26 cellular contexts compared by ENCODE assay signal in the genomic region with DNA sequence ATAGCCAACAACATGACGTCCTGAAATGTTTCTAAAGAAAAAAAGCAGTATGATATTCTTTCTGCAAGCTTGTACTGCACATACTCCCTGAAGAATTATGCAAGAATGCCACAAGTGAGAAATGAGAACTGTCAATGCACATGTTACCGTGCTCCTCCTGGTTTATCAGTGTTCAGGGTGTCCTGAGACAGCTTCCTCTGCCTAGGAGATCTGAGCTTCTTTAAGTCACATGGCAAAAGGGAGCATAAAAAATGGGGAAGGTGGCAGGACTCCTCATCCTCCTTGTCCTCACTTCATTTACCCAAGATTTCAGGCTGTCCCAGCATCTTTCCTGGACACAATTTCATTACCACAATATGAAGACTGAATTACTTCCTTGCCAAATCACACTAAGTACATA.
"Had no signal": no experiment of that assay in that cellular context is flagged by ENCODE, and none has a peak within 500 bp of the region (broad histone marks: within the 10 kb centered on the region; RNA-seq: fewer than 3 reads in every experiment).

No MANE protein-coding gene starts in this region.

- H3K4me3 ChIP-seq: left ventricle myocardium inferior, lower lobe of right lung, prostate gland, right atrium auricular region, smooth muscle cell, suprapubic skin, transverse colon, upper lobe of right lung, vagina had no signal

- DNase-seq: dermis blood vessel endothelial cell; effector memory CD4-positive, alpha-beta T cell; hypothalamus; immature natural killer cell; islet precursor cell; kidney glomerular epithelial cell; left colon; left ventricle myocardium inferior; lower lobe of right lung; naive thymus-derived CD8-positive, alpha-beta T cell; nephron progenitor cell; nucleus accumbens; stimulated activated CD4-positive, alpha-beta T cell treated with anti-CD3 and anti-CD28 coated beads, Interleukin-12 subunit alpha, Interleukin-12 subunit beta, amount 100 ng/mL, for 4 hours; stimulated activated CD4-positive, alpha-beta T cell treated with anti-CD3 and anti-CD28 coated beads, Interleukin-1b, Interleukin-23, amount 100 ng/mL, for 48 hours; stimulated activated CD4-positive, alpha-beta T cell treated with anti-CD3 and anti-CD28 coated beads, Interleukin-4, amount 100 ng/mL, for 1 hour; stimulated activated CD8-positive, alpha-beta memory T cell treated with anti-CD3 and anti-CD28 coated beads, Interleukin-4, amount 100 ng/mL, for 48 hours; stimulated activated naive CD4-positive, alpha-beta T cell; stimulated activated naive CD8-positive, alpha-beta T cell treated with anti-CD3 and anti-CD28 coated beads, Interleukin-15, amount 100 ng/mL, for 72 hours; transverse colon; upper lobe of right lung had no signal

- H3K4me3 Mint-ChIP-seq: immature natural killer cell; naive thymus-derived CD8-positive, alpha-beta T cell; nephron progenitor cell; stimulated activated naive CD8-positive, alpha-beta T cell treated with anti-CD3 and anti-CD28 coated beads, Interleukin-15, amount 100 ng/mL, for 72 hours had no signal

- H3K27ac ChIP-seq: left ventricle myocardium inferior, lower lobe of right lung, prostate gland, right atrium auricular region, suprapubic skin, transverse colon, upper lobe of right lung, vagina had no signal

- ATAC-seq: left colon; lower lobe of right lung; naive thymus-derived CD8-positive, alpha-beta T cell; sciatic nerve; stimulated activated naive CD8-positive, alpha-beta T cell treated with anti-CD3 and anti-CD28 coated beads, Interleukin-15, amount 100 ng/mL, for 72 hours; upper lobe of right lung had no signal

- H3K27me3 ChIP-seq: right atrium auricular region, suprapubic skin, transverse colon, upper lobe of right lung, vagina had no signal

- H3K27me3 Mint-ChIP-seq: naive thymus-derived CD8-positive, alpha-beta T cell; stimulated activated naive CD8-positive, alpha-beta T cell treated with anti-CD3 and anti-CD28 coated beads, Interleukin-15, amount 100 ng/mL, for 72 hours had no signal

- H3K27ac Mint-ChIP-seq: immature natural killer cell; naive thymus-derived CD8-positive, alpha-beta T cell; nephron progenitor cell; stimulated activated naive CD8-positive, alpha-beta T cell treated with anti-CD3 and anti-CD28 coated beads, Interleukin-15, amount 100 ng/mL, for 72 hours had no signal

- H3K4me1 Mint-ChIP-seq: immature natural killer cell; stimulated activated naive CD8-positive, alpha-beta T cell treated with anti-CD3 and anti-CD28 coated beads, Interleukin-15, amount 100 ng/mL, for 72 hours had no signal

- H3K36me3 ChIP-seq: left ventricle myocardium inferior, lower lobe of right lung, prostate gland, right atrium auricular region, suprapubic skin, transverse colon, upper lobe of right lung, vagina had no signal

- H3K4me1 ChIP-seq: left ventricle myocardium inferior, lower lobe of right lung, prostate gland, right atrium auricular region, transverse colon, vagina had no signal

- H3K9me3 ChIP-seq: prostate gland, suprapubic skin, vagina had no signal
